Comparison of ENCODE assay signal across 8 cellular contexts in the genomic region with DNA sequence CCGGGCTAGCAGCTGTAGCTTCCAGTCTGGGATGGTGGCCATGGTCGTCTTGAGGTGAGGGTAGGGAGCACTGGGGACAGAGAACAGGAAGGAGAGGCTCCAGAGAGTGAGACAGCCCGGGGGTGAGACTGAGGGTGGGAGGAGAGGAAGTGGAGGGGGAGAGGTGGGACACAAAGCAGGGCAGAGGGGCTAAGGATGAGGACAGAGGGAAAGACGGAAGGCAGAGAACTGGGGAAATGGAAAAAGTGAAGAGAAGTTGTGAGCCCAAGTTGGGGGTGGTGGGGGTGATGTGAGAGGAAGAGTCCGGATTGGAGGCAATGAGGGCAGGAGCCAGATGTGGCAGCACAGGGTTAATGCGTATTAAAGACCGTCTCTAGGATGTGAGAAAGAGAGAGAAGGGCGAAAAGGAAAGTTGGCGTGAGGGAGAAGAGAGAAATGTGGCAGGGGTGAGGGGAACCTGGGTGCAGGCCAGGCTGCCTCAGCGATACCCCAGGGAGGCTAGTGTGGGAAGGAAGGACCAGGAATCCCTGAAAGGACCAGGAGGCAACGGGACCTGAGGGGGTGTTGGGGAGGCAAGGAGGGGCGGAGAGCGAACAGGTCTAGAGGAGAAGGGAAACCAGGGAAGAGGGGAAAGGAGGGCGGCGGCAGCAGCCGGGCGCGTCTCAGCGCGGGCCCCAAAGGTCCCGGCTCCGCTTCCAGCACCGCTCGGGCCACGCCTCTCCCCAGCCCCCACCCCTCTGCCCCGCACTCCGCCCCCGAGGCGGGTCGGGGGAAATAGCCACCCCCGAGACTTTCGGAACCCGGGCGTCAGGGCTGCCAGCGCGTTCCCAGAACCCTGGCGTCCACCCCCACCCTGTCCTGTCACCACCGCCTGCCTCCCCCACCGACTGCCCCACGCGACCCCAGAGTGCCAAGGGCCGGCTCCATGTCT. TPM values are rescaled to one million over a fixed set of nuclear protein-coding genes. Genes with fewer than 3 reads are reported as not detected.
A peak's percentile ranks its signal among the peaks of the same experiment; 100 is the strongest.
DNase-seq lines count a peak whose midpoint lies in the region; FAIRE-seq and TF ChIP-seq lines count a peak whose summit lies in the region.

A gene with protein sequence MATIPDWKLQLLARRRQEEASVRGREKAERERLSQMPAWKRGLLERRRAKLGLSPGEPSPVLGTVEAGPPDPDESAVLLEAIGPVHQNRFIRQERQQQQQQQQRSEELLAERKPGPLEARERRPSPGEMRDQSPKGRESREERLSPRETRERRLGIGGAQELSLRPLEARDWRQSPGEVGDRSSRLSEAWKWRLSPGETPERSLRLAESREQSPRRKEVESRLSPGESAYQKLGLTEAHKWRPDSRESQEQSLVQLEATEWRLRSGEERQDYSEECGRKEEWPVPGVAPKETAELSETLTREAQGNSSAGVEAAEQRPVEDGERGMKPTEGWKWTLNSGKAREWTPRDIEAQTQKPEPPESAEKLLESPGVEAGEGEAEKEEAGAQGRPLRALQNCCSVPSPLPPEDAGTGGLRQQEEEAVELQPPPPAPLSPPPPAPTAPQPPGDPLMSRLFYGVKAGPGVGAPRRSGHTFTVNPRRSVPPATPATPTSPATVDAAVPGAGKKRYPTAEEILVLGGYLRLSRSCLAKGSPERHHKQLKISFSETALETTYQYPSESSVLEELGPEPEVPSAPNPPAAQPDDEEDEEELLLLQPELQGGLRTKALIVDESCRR (minus strand): TSS at position 669 of the 931 bp plus-strand sequence. CDS start 627 bp downstream, at position 42.

- H3K14ac ChIP-seq in neuronal stem cell (ENCODE audit: low read length): peak within 1 kb of the TSS; percentile 72

- H3K79me1 ChIP-seq in neuronal stem cell (ENCODE audit: low read depth, low read length): peaks cover 9% of the 10 kb centered on the region

- H3K9ac ChIP-seq in neuronal stem cell (ENCODE audit: low read depth, low read length, poor library complexity): peak within 1 kb of the TSS; percentile 98

- H3K4ac ChIP-seq in neuronal stem cell (ENCODE audit: low read length): no peak within 1 kb of the TSS

- peak within 1 kb of the TSS; percentile 25 for H2BK12ac ChIP-seq in neuronal stem cell (ENCODE audit: low read length)

- DNase-seq in HCEC 1CT: peak; percentile 74
- peak; percentile 13 for DNase-seq in RCC 7860 (ENCODE audit: low spot score)
- DNase-seq in activated effector memory CD4-positive, alpha-beta T cell treated with Interleukin-2 at 50 U/mL for 16 hours: peak; percentile 82
- DNase-seq in foreskin fibroblast: peak; percentile 73 to 91
- DNase-seq in neuronal stem cell (ENCODE audit: low spot score): no peak
- DNase-seq in stromal cell of bone marrow (ENCODE audit: low read depth): peak; percentile 47
- no peak for DNase-seq in NCI-H1092 (lab: John Stamatoyannopoulos, UW)

- H4K91ac ChIP-seq in neuronal stem cell (ENCODE audit: low read depth, low read length, poor library complexity): no peak within 1 kb of the TSS

- H3K18ac ChIP-seq in neuronal stem cell (ENCODE audit: low read length): peak within 1 kb of the TSS; percentile 96

- no peaks in the 10 kb centered on the region for H3K27me3 ChIP-seq in neuronal stem cell (ENCODE audit: control insufficient read depth in 3 of 3, insufficient read depth in 3 of 3, low read depth in 1 of 3, low read length in 3 of 3)

- H3K4me3 ChIP-seq in foreskin fibroblast (ENCODE audit: low read depth in 1 of 2, low read length in 2 of 2) (peak within 1 kb of the TSS; percentile 78 to 94), neuronal stem cell (ENCODE audit: low read length in 2 of 2) (peak within 1 kb of the TSS; percentile 83 to 91)

- H3K36me3 ChIP-seq in neuronal stem cell (replicated peaks in 1 of 2; ENCODE audit: control insufficient read depth in 2 of 2, insufficient read depth in 2 of 2, low read length in 2 of 2): peaks cover 2 to 46% of the 10 kb centered on the region in 2 donors

- peak within 1 kb of the TSS; percentile 49 for H2BK5ac ChIP-seq in neuronal stem cell (ENCODE audit: low read length)

- peak within 1 kb of the TSS; percentile 87 for H2AFZ ChIP-seq in neuronal stem cell (ENCODE audit: low read length)

- H2AK5ac ChIP-seq in neuronal stem cell (ENCODE audit: low read depth, low read length): peak within 1 kb of the TSS; percentile 64

- H3K9me3 ChIP-seq in neuronal stem cell (replicated peaks in 1 of 2; ENCODE audit: control insufficient read depth in 2 of 2, insufficient read depth in 1 of 2, low read depth in 1 of 2, low read length in 2 of 2): no peaks in the 10 kb centered on the region

- H2BK120ac ChIP-seq in neuronal stem cell (ENCODE audit: low read depth, low read length): peak within 1 kb of the TSS; percentile 62

- H3K27ac ChIP-seq in C4-2B (peak within 1 kb of the TSS; percentile 65), neuronal stem cell (replicated peaks; ENCODE audit: low read length) (peak within 1 kb of the TSS; percentile 93)

- TF ChIP-seq CTCF in C4-2B (conservative IDR thresholded peaks at IDR 0.05) (no peak), foreskin fibroblast (IDR thresholded peaks at IDR 0.05; ENCODE audit: low read depth, low read length) (no peak)

- FAIRE-seq in RCC 7860 (lab: Jason Lieb, UNC): no peak

- H3K23ac ChIP-seq in neuronal stem cell (ENCODE audit: low read depth, low read length, poor library complexity): peak within 1 kb of the TSS; percentile 95

- H3K4me1 ChIP-seq in neuronal stem cell (ENCODE audit: control insufficient read depth in 2 of 2, insufficient read depth in 1 of 2, low read depth in 1 of 2, low read length in 2 of 2): peaks cover 56 to 61% of the 10 kb centered on the region in 2 donors

- H3K4me2 ChIP-seq in neuronal stem cell (ENCODE audit: insufficient read depth, low read length, poor library complexity, severe bottlenecking): peak within 1 kb of the TSS; percentile 80

- no peak within 1 kb of the TSS for H2BK15ac ChIP-seq in neuronal stem cell (ENCODE audit: low read length)

- H4K8ac ChIP-seq in neuronal stem cell (ENCODE audit: low read depth, low read length): no peak within 1 kb of the TSS

- no CpG with 5 or more reads among the region's 42 CpGs for WGBS in neuronal stem cell (ENCODE audit: extremely low coverage in 2 of 2, insufficient read length in 2 of 2, insufficient replicate concordance in 1 of 2), 2 donors

RNA-seq across cellular contexts. Expression of the gene that starts here (rescaled TPM):
- 54.3 TPM for polyA plus RNA-seq in neuronal stem cell (2013, experiment 1 of 2)
- 55.0 TPM for polyA plus RNA-seq in neuronal stem cell (2013, experiment 2 of 2)

Comparison
In these comparisons a context has a peak if more than half of its experiments do, and no peak if none do; other contexts are left out.
1. DNase-seq: peak in HCEC 1CT (single experiment), RCC 7860 (single experiment), activated effector memory CD4-positive, alpha-beta T cell treated with Interleukin-2 at 50 U/mL for 16 hours (single experiment), foreskin fibroblast (2 of 2) and stromal cell of bone marrow (single experiment); none in neuronal stem cell (single experiment) and NCI-H1092 (single experiment).